Comparison of ENCODE assay signal across 23 cellular contexts in genomic region chr12:88914967-88915366, GRCh38.
"Had no signal": no experiment of that assay in that cellular context is flagged by ENCODE, and none has a peak within 500 bp of the region (broad histone marks: within the 10 kb centered on the region; RNA-seq: fewer than 3 reads in every experiment).

No MANE protein-coding gene starts in this region.

- H3K4me1 Mint-ChIP-seq: mesothelial cell of epicardium had no signal

- H3K36me3 ChIP-seq: esophagus muscularis mucosa, gastrocnemius medialis, heart right ventricle, left lung, lower lobe of right lung had no signal

- H3K4me1 ChIP-seq: esophagus muscularis mucosa, foreskin keratinocyte, left lung, lower lobe of right lung had no signal

- H3K27me3 ChIP-seq: dorsolateral prefrontal cortex, esophagus muscularis mucosa, foreskin keratinocyte, gastrocnemius medialis, heart right ventricle, left lung had no signal

- ATAC-seq: foreskin keratinocyte, gastrocnemius medialis, heart right ventricle, left cardiac atrium, left lung, left ventricle myocardium superior, lower lobe of right lung, mucosa of descending colon had no signal

- H3K4me3 ChIP-seq: coronary artery, dorsolateral prefrontal cortex, esophagus muscularis mucosa, gastrocnemius medialis, heart right ventricle, left lung, lower lobe of right lung, mucosa of descending colon had no signal

- DNase-seq: dermis blood vessel endothelial cell; dorsolateral prefrontal cortex; effector CD4-positive, alpha-beta T cell; effector memory CD4-positive, alpha-beta T cell; foreskin keratinocyte; gastrocnemius medialis; glutamatergic neuron; head of caudate nucleus; heart right ventricle; hippocampal formation; left cardiac atrium; left ventricle myocardium superior; lower lobe of right lung; mesenchymal stem cell; mucosa of descending colon had no signal

- H3K27ac ChIP-seq: coronary artery, dorsolateral prefrontal cortex, esophagus muscularis mucosa, foreskin keratinocyte, gastrocnemius medialis, heart right ventricle, left lung, lower lobe of right lung had no signal

- FAIRE-seq: colon, endothelial cell of umbilical vein, islet of Langerhans, keratinocyte had no signal

- H3K27ac Mint-ChIP-seq: mesothelial cell of epicardium had no signal

- H3K4me3 Mint-ChIP-seq: mesothelial cell of epicardium had no signal
